ENCODE assay signal across 12 cellular contexts in the genomic region with DNA sequence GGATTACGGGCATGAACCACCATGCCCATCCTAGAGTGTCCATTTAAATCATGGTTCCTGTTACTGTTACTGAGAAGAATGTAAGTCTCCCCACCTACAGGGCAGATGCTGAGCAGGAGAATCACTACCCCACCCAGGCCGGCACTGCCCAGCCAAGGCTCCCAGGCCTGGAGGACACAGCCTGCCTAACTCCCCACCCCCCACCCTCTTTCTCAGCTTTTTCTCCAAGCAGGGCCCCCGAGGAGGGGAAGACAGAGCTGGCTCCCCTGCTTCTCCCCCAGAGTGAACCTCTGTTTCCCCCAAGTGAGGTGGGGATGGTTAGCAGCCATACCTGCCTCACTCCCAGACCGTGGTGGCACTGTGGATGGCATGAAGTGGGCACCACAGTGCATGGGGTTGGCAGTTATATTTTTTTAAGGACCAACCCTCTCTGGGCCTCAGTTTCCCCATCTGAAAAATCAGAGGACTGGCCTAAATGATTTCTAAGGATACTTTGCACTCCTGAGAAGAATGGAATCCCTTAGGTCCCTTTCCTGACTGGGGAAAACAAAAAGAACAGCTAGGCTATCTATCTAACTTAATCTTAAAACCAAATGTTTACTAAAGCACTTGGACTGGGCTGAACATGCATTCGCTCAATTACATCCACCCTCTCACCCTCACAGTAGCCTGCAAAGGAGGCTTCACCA. TPM values are rescaled to one million over a fixed set of nuclear protein-coding genes. Genes with fewer than 3 reads are reported as not detected.
DNase-seq lines count a peak whose midpoint lies in the region; ATAC-seq and TF ChIP-seq lines count a peak whose summit lies in the region.
"Had no signal": no experiment of that assay in that cellular context is flagged by ENCODE, and none has a peak within 500 bp of the region (broad histone marks: within the 10 kb centered on the region; RNA-seq: fewer than 3 reads in every experiment).

No MANE protein-coding gene starts in this region.

- H3K27ac Mint-ChIP-seq in activated naive CD4-positive, alpha-beta T cell treated with anti-CD3 and anti-CD28 coated beads for 36 hours: peak overlapping the region; percentile 53
- peak overlapping the region; percentile 48 to 98 (median 88) for H3K27ac Mint-ChIP-seq in naive thymus-derived CD8-positive, alpha-beta T cell

- H3K36me3 Mint-ChIP-seq in activated naive CD4-positive, alpha-beta T cell treated with anti-CD3 and anti-CD28 coated beads for 36 hours (ENCODE audit: low read depth): no peaks in the 10 kb centered on the region
- H3K36me3 Mint-ChIP-seq in naive thymus-derived CD8-positive, alpha-beta T cell: peaks cover 0 to 4% (median 0%) of the 10 kb centered on the region in 3 donors

- intact Hi-C loops in activated naive CD4-positive, alpha-beta T cell treated with anti-CD3 and anti-CD28 coated beads for 36 hours (cut with micrococcal nuclease): no loop called here
- intact Hi-C loops in tibial artery (cut with DNase I; ENCODE audit: low total_unique reads): no loop called here

- no peak for DNase-seq in activated naive CD4-positive, alpha-beta T cell treated with anti-CD3 and anti-CD28 coated beads for 36 hours
- no peak for DNase-seq in activated naive CD4-positive, alpha-beta T cell (lab: John Stamatoyannopoulos, UW)
- no peak for DNase-seq in naive thymus-derived CD8-positive, alpha-beta T cell
- DNase-seq in tibial artery: peak in 1 of 2 donors; percentile 18
- DNase-seq in COLO668 (lab: John Stamatoyannopoulos, UW; ENCODE audit: unreplicated experiment): no peak
- DNase-seq in activated CD4-positive, alpha-beta T cell treated with anti-CD3 and anti-CD28 coated beads, Interleukin-2, amount 50 U/mL, for 4 hours: no peak
- DNase-seq: hypothalamus, NCI-H446 treated with DMSO at 0.1 percent for 48 hours had no signal

- CTCF ChIA-PET in activated naive CD4-positive, alpha-beta T cell treated with anti-CD3 and anti-CD28 coated beads for 36 hours (lab: Charles Lee): interaction anchor here (1.0 kb wide), 1 partner anchor 140 kb away, joined by 3 read pairs; no protein-coding TSS in a partner anchor

- H3K27me3 ChIP-seq in tibial artery: no peaks in the 10 kb centered on the region

- H3K9me3 Mint-ChIP-seq in activated naive CD4-positive, alpha-beta T cell treated with anti-CD3 and anti-CD28 coated beads for 36 hours: no peaks in the 10 kb centered on the region
- H3K9me3 Mint-ChIP-seq in naive thymus-derived CD8-positive, alpha-beta T cell: no peaks in the 10 kb centered on the region

- H3K4me3 Mint-ChIP-seq in activated naive CD4-positive, alpha-beta T cell treated with anti-CD3 and anti-CD28 coated beads for 36 hours: no peak overlapping the region
- peak overlapping the region in 3 of 10 donors; percentile 10 to 48 (median 26) for H3K4me3 Mint-ChIP-seq in naive thymus-derived CD8-positive, alpha-beta T cell

- H3K9me3 ChIP-seq in tibial artery: no peaks in the 10 kb centered on the region
- H3K9me3 ChIP-seq: mucosa of descending colon had no signal

- POLR2A ChIA-PET in naive thymus-derived CD8-positive, alpha-beta T cell (lab: Charles Lee): interaction anchor here (0.6 to 1.1 kb wide), 6 partner anchors 26 to 449 kb away, joined by 3 to 7 read pairs (median 4); a partner anchor contains a TSS

- peak overlapping the region; percentile 100 for H3K27ac ChIP-seq in cingulate gyrus (ENCODE audit: low read depth, low read length)
- H3K27ac ChIP-seq in tibial artery: peak overlapping the region; percentile 93 to 99

- H3K4me1 Mint-ChIP-seq in activated naive CD4-positive, alpha-beta T cell treated with anti-CD3 and anti-CD28 coated beads for 36 hours (ENCODE audit: low read depth): peaks cover 49% of the 10 kb centered on the region
- peaks cover 30 to 66% (median 59%) of the 10 kb centered on the region in 4 donors for H3K4me1 Mint-ChIP-seq in naive thymus-derived CD8-positive, alpha-beta T cell

- no peak for TF ChIP-seq CTCF in tibial artery (IDR thresholded peaks at IDR 0.05)

- no peak overlapping the region for H3K4me3 ChIP-seq in tibial artery
- H3K4me3 ChIP-seq: mucosa of descending colon had no signal

- ATAC-seq in naive thymus-derived CD8-positive, alpha-beta T cell: no peak
- ATAC-seq in GM19455 (IDR thresholded peaks at IDR 0.05; ENCODE audit: unreplicated experiment): no peak
- ATAC-seq: mucosa of descending colon had no signal

- H3K4me1 ChIP-seq in tibial artery: peaks cover 0 to 79% (median 69%) of the 10 kb centered on the region in 4 donors

- H3K36me3 ChIP-seq in tibial artery: peaks cover 0 to 29% (median 13%) of the 10 kb centered on the region in 3 donors

- H3K27me3 Mint-ChIP-seq in activated naive CD4-positive, alpha-beta T cell treated with anti-CD3 and anti-CD28 coated beads for 36 hours (ENCODE audit: low read depth): no peaks in the 10 kb centered on the region
- no peaks in the 10 kb centered on the region for H3K27me3 Mint-ChIP-seq in naive thymus-derived CD8-positive, alpha-beta T cell

RNA-seq across cellular contexts. Expression of a gene that starts 5.0 kb away (rescaled TPM):
- total RNA-seq in activated naive CD4-positive, alpha-beta T cell treated with anti-CD3 and anti-CD28 coated beads for 36 hours: 10 to 100 TPM; 20.8 to 24.1 TPM
- total RNA-seq in naive thymus-derived CD8-positive, alpha-beta T cell: 100 to 1,000 TPM; 131 to 133 TPM
- polyA plus RNA-seq in naive thymus-derived CD8-positive, alpha-beta T cell: 10 to 100 TPM; 19.1 to 23.1 (median 19.5) TPM

RNA-seq across cellular contexts. Expression of a gene that starts 50.4 kb away (rescaled TPM):
- 10 to 100 TPM; 11.9 to 13.2 TPM for total RNA-seq in activated naive CD4-positive, alpha-beta T cell treated with anti-CD3 and anti-CD28 coated beads for 36 hours
- total RNA-seq in naive thymus-derived CD8-positive, alpha-beta T cell: under 1 TPM in 1 of 2 experiments, not detected in 1; 0.55 TPM
- 1 to 10 TPM in 1 of 3 donors, not detected in 2; 3.2 TPM for polyA plus RNA-seq in naive thymus-derived CD8-positive, alpha-beta T cell
- total RNA-seq: Daoy had no signal

Comparison
In these comparisons a context has a peak if more than half of its experiments do, and no peak if none do; other contexts are left out.
1. RNA of a gene that starts 5.0 kb away (total RNA-seq): 131 to 133 TPM in naive thymus-derived CD8-positive, alpha-beta T cell; 20.8 to 24.1 TPM in activated naive CD4-positive, alpha-beta T cell treated with anti-CD3 and anti-CD28 coated beads for 36 hours; every median in the first group is over 4 times any median in the second.
2. RNA of a gene that starts 50.4 kb away (total RNA-seq): 11.9 to 13.2 TPM in activated naive CD4-positive, alpha-beta T cell treated with anti-CD3 and anti-CD28 coated beads for 36 hours; 0.55 TPM in naive thymus-derived CD8-positive, alpha-beta T cell; every median in the first group is over 4 times any median in the second.